17 cellular contexts compared by ENCODE assay signal in the genomic region with DNA sequence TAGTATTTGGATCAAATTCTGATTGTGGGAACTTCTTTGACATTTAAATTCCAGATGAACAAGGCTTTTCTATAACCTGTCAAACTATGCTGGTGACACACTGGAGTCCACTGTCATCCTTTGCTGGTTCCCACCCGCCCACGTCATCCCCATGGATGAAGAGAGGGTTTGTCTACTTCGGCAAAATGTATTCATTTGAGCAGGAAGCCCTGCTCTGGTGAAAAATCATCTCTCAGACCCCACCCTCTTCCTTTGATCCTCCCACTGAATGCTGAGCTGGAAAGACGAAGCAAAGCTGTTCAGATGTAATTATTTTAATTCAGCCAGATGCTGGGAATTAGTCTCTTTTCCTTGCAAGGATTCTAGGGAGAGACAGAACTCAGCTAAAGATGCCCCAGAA. TPM values are rescaled to one million over a fixed set of nuclear protein-coding genes. Genes with fewer than 3 reads are reported as not detected.
DNase-seq lines count a peak whose midpoint lies in the region; ATAC-seq and TF ChIP-seq lines count a peak whose summit lies in the region.
"Had no signal": no experiment of that assay in that cellular context is flagged by ENCODE, and none has a peak within 500 bp of the region (broad histone marks: within the 10 kb centered on the region; RNA-seq: fewer than 3 reads in every experiment).

No MANE protein-coding gene starts in this region.

- peaks cover 4% of the 10 kb centered on the region for H3K4me1 ChIP-seq in HAP-1
- H3K4me1 ChIP-seq in mucosa of descending colon (ENCODE audit: low read depth), result no peaks in the 10 kb centered on the region
- H3K4me1 ChIP-seq: left lung, right lobe of liver had no signal

- peak; percentile 23 for DNase-seq in Daoy (ENCODE audit: low read depth)
- peak; percentile 21 to 44 for DNase-seq in HAP-1 (ENCODE audit: low spot score in 2 of 2)
- DNase-seq in mucosa of descending colon, result no peak
- no peak for DNase-seq in HK-2 (ENCODE audit: unreplicated experiment)
- no peak for DNase-seq in UCSD-AML1 (lab: John Stamatoyannopoulos, UW; ENCODE audit: unreplicated experiment)
- DNase-seq in NCI-H1436 (lab: John Stamatoyannopoulos, UW), result no peak
- DNase-seq: activated gamma-delta T cell treated with Interleukin-2 at 50 U/mL for 16 hours; CD4-positive, alpha-beta T cell; central memory CD4-positive, alpha-beta T cell; H7; left lung; naive thymus-derived CD8-positive, alpha-beta T cell; NCI-H2171; right lobe of liver; T-cell had no signal

- peak; percentile 10 for ATAC-seq in mucosa of descending colon
- ATAC-seq: left lung had no signal

- peaks cover 64% of the 10 kb centered on the region for H3K4me1 Mint-ChIP-seq in brain

- intact Hi-C loops in mucosa of descending colon (cut with DNase I, micrococcal nuclease), result no loop called here

- peak overlapping the region in 1 of 5 experiments; percentile 44 for H3K4me3 Mint-ChIP-seq in brain
- H3K4me3 Mint-ChIP-seq: CD4-positive, alpha-beta T cell; naive thymus-derived CD8-positive, alpha-beta T cell; T-cell had no signal

- H3K9me3 ChIP-seq in HAP-1 (no peaks in the 10 kb centered on the region), mucosa of descending colon (no peaks in the 10 kb centered on the region)
- H3K9me3 ChIP-seq: left lung, right lobe of liver had no signal

- in situ Hi-C loops in HAP-1 (cut with MboI; ENCODE audit: low sequenced_read_pairs), result no loop called here

- H3K9me3 Mint-ChIP-seq in brain, result peaks cover 2 to 9% (median 5%) of the 10 kb centered on the region in 5 experiments
- H3K9me3 Mint-ChIP-seq: CD4-positive, alpha-beta T cell; naive thymus-derived CD8-positive, alpha-beta T cell; T-cell had no signal

- H3K36me3 Mint-ChIP-seq in brain, result peaks cover 8% of the 10 kb centered on the region
- H3K36me3 Mint-ChIP-seq: naive thymus-derived CD8-positive, alpha-beta T cell; T-cell had no signal

- peak overlapping the region in 3 of 5 experiments; percentile 65 to 96 (median 86) for H3K27ac Mint-ChIP-seq in brain
- H3K27ac Mint-ChIP-seq: CD4-positive, alpha-beta T cell; T-cell had no signal

- no peak for TF ChIP-seq CTCF in brain (conservative IDR thresholded peaks at IDR 0.05)
- TF ChIP-seq CTCF in mucosa of descending colon (IDR thresholded peaks at IDR 0.05), result no peak

- H3K36me3 ChIP-seq in HAP-1 (replicated peaks), result no peaks in the 10 kb centered on the region
- no peaks in the 10 kb centered on the region for H3K36me3 ChIP-seq in mucosa of descending colon (ENCODE audit: low read depth)
- H3K36me3 ChIP-seq: left lung, right lobe of liver had no signal

- no peak overlapping the region for H3K4me3 ChIP-seq in HAP-1
- H3K4me3 ChIP-seq in mucosa of descending colon, result no peak overlapping the region
- H3K4me3 ChIP-seq: hepatocyte, left lung, right lobe of liver had no signal

- no peaks in the 10 kb centered on the region for H3K27me3 ChIP-seq in HAP-1 (ENCODE audit: low read depth)
- H3K27me3 ChIP-seq: right lobe of liver had no signal

- peaks cover 3% of the 10 kb centered on the region for H3K27me3 Mint-ChIP-seq in brain

RNA-seq across cellular contexts. Expression of a gene that starts 50.5 kb away (rescaled TPM):
- total RNA-seq in Daoy (2014; rRNA removed; shearing (Covaris generic)), result 0.63 TPM in 1 of 2 replicates, not detected in the other
- 22.9 TPM for polyA plus RNA-seq in brain (ENCODE audit: insufficient read depth, low read depth, low replicate concordance)
- 10 to 100 TPM in 1 of 3 donors, 1 to 10 TPM in 2; 4.7 to 15.2 (median 6.1) TPM for total RNA-seq in mucosa of descending colon

Comparison
In these comparisons a context has a peak if more than half of its experiments do, and no peak if none do; other contexts are left out.
1. DNase-seq: peak in Daoy (single experiment) and HAP-1 (2 of 2); none in mucosa of descending colon (0 of 3), HK-2 (single experiment), UCSD-AML1 (single experiment) and NCI-H1436 (single experiment).